ENCODE assay signal across 1 cellular context in genomic region chr5:14701556-14701955, GRCh38.
TF ChIP-seq lines count a peak whose summit lies in the region.

No MANE protein-coding gene starts in this region.

TF ChIP-seq in SK-N-SH treated with all-trans-retinoic acid at 6 μM for 48 hours, 23 proteins besides CTCF, POLR2A, EP300 and RAD21 (continued from another document):
- TF ChIP-seq, protein P1, sequence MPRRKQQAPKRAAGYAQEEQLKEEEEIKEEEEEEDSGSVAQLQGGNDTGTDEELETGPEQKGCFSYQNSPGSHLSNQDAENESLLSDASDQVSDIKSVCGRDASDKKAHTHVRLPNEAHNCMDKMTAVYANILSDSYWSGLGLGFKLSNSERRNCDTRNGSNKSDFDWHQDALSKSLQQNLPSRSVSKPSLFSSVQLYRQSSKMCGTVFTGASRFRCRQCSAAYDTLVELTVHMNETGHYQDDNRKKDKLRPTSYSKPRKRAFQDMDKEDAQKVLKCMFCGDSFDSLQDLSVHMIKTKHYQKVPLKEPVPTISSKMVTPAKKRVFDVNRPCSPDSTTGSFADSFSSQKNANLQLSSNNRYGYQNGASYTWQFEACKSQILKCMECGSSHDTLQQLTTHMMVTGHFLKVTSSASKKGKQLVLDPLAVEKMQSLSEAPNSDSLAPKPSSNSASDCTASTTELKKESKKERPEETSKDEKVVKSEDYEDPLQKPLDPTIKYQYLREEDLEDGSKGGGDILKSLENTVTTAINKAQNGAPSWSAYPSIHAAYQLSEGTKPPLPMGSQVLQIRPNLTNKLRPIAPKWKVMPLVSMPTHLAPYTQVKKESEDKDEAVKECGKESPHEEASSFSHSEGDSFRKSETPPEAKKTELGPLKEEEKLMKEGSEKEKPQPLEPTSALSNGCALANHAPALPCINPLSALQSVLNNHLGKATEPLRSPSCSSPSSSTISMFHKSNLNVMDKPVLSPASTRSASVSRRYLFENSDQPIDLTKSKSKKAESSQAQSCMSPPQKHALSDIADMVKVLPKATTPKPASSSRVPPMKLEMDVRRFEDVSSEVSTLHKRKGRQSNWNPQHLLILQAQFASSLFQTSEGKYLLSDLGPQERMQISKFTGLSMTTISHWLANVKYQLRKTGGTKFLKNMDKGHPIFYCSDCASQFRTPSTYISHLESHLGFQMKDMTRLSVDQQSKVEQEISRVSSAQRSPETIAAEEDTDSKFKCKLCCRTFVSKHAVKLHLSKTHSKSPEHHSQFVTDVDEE (CRISPR knock-in tag; IDR thresholded peaks at IDR 0.05), result no peak
- no peak for TF ChIP-seq ZNF8 (CRISPR knock-in tag; IDR thresholded peaks at IDR 0.05)
- TF ChIP-seq ARNTL (CRISPR knock-in tag; IDR thresholded peaks at IDR 0.05; ENCODE audit: borderline replicate concordance, low read depth), result no peak
- no peak for TF ChIP-seq CSDC2 (CRISPR knock-in tag; IDR thresholded peaks at IDR 0.05)
- no peak for TF ChIP-seq ZFP30 (CRISPR knock-in tag; IDR thresholded peaks at IDR 0.05)
- TF ChIP-seq TOX (CRISPR knock-in tag; IDR thresholded peaks at IDR 0.05; ENCODE audit: borderline replicate concordance), result no peak
- TF ChIP-seq BACH2 (CRISPR knock-in tag; IDR thresholded peaks at IDR 0.05; ENCODE audit: borderline replicate concordance), result no peak
- TF ChIP-seq, protein P2, sequence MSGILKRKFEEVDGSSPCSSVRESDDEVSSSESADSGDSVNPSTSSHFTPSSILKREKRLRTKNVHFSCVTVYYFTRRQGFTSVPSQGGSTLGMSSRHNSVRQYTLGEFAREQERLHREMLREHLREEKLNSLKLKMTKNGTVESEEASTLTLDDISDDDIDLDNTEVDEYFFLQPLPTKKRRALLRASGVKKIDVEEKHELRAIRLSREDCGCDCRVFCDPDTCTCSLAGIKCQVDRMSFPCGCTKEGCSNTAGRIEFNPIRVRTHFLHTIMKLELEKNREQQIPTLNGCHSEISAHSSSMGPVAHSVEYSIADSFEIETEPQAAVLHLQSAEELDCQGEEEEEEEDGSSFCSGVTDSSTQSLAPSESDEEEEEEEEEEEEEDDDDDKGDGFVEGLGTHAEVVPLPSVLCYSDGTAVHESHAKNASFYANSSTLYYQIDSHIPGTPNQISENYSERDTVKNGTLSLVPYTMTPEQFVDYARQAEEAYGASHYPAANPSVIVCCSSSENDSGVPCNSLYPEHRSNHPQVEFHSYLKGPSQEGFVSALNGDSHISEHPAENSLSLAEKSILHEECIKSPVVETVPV (CRISPR knock-in tag; IDR thresholded peaks at IDR 0.05), result no peak
- no peak for TF ChIP-seq SNAI2 (CRISPR knock-in tag; IDR thresholded peaks at IDR 0.05)
- no peak for TF ChIP-seq ISL1 (CRISPR knock-in tag; IDR thresholded peaks at IDR 0.05)
